ENCODE assay signal across 18 cellular contexts in genomic region chr4:30847157-30847556, GRCh38.
DNase-seq lines count a peak whose midpoint lies in the region; ATAC-seq and TF ChIP-seq lines count a peak whose summit lies in the region.
"Had no signal": no experiment of that assay in that cellular context is flagged by ENCODE, and none has a peak within 500 bp of the region (broad histone marks: within the 10 kb centered on the region; RNA-seq: fewer than 3 reads in every experiment).

No MANE protein-coding gene starts in this region.

- no peak overlapping the region for H3K4me3 ChIP-seq in neuronal stem cell (ENCODE audit: low read length in 2 of 2)
- H3K4me3 ChIP-seq: PC-9, SK-N-MC had no signal

- H3K56ac ChIP-seq in H9 (ENCODE audit: insufficient read length, low read depth, low read length): no peak overlapping the region

- H3K79me1 ChIP-seq in H9 (ENCODE audit: insufficient read depth, low read depth, low read length, poor library complexity, severe bottlenecking) (no peaks in the 10 kb centered on the region), neuronal stem cell (ENCODE audit: low read depth, low read length) (no peaks in the 10 kb centered on the region)

- H3K27ac Mint-ChIP-seq in H9: 0 out of 7 replicates have a peak overlapping the region, but pooled peaks of 1 of the 3 experiments have one; percentile 44
- H3K27ac Mint-ChIP-seq: CD4-positive, alpha-beta memory T cell; T-cell had no signal

- no CpG with 5 or more reads among the region's 1 CpG for WGBS in H9 (ENCODE audit: extremely low coverage, insufficient read length, low lambda C conversion rate)
- no CpG with 5 or more reads among the region's 1 CpG for WGBS in neuronal stem cell (ENCODE audit: extremely low coverage in 2 of 2, insufficient read length in 2 of 2, insufficient replicate concordance in 1 of 2), 2 donors

- H3K23me2 ChIP-seq in H9 (ENCODE audit: insufficient read length, low read depth, low read length, poor library complexity, severe bottlenecking): no peaks in the 10 kb centered on the region

- no peak overlapping the region for H3K18ac ChIP-seq in H9 (ENCODE audit: insufficient read length, low read depth, low read length)
- H3K18ac ChIP-seq in neuronal stem cell (ENCODE audit: low read length): no peak overlapping the region

- H3K23ac ChIP-seq in H9 (ENCODE audit: insufficient read length, low read depth, low read length): no peak overlapping the region
- H3K23ac ChIP-seq in neuronal stem cell (ENCODE audit: low read depth, low read length, poor library complexity): no peak overlapping the region

- H4K8ac ChIP-seq in H9 (replicated peaks; ENCODE audit: insufficient read length, low read depth, low read length) (no peak overlapping the region), neuronal stem cell (ENCODE audit: low read depth, low read length) (no peak overlapping the region)

- no peaks in the 10 kb centered on the region; a peak in 1 of 7 replicates for H3K36me3 Mint-ChIP-seq in H9 (ENCODE audit: insufficient read depth in 1 of 3, low read depth in 3 of 3)
- H3K36me3 Mint-ChIP-seq: CD4-positive, alpha-beta memory T cell; T-cell had no signal

- no peak overlapping the region for H4K5ac ChIP-seq in H9 (ENCODE audit: insufficient read length, low read depth, low read length)

- H4K20me1 ChIP-seq in H9 (ENCODE audit: control insufficient read depth, insufficient read depth, insufficient read length): no peaks in the 10 kb centered on the region

- H2BK20ac ChIP-seq in H9 (ENCODE audit: low read depth, low read length, poor library complexity, severe bottlenecking): no peak overlapping the region

- no peak overlapping the region for H3K4me3 Mint-ChIP-seq in H9
- H3K4me3 Mint-ChIP-seq: CD4-positive, alpha-beta memory T cell; T-cell had no signal

- no peak overlapping the region for H3K4me2 ChIP-seq in H9 (ENCODE audit: insufficient read depth, insufficient read length, low read length)
- no peak overlapping the region for H3K4me2 ChIP-seq in neuronal stem cell (ENCODE audit: insufficient read depth, low read length, poor library complexity, severe bottlenecking)
- H3K4me2 ChIP-seq: PC-9 had no signal

- H3K4ac ChIP-seq in H9 (ENCODE audit: low read depth, low read length) (no peak overlapping the region), neuronal stem cell (ENCODE audit: low read length) (no peak overlapping the region)

- H3K9me3 ChIP-seq in H9 (ENCODE audit: control insufficient read depth, low read depth, low read length): no peaks in the 10 kb centered on the region
- H3K9me3 ChIP-seq in neuronal stem cell (replicated peaks in 1 of 2; ENCODE audit: control insufficient read depth in 2 of 2, insufficient read depth in 1 of 2, low read depth in 1 of 2, low read length in 2 of 2): no peaks in the 10 kb centered on the region
- H3K9me3 ChIP-seq: BE2C had no signal

- H3T11ph ChIP-seq in H9 (ENCODE audit: low read length): no peak overlapping the region

- H3K9me3 Mint-ChIP-seq in H9: no peaks in the 10 kb centered on the region

- H3K14ac ChIP-seq in H9 (ENCODE audit: insufficient read depth, low read length) (no peak overlapping the region), neuronal stem cell (ENCODE audit: low read length) (no peak overlapping the region)

- ATAC-seq in GM21423 (IDR thresholded peaks at IDR 0.05; ENCODE audit: unreplicated experiment) (no peak), HG02642 (IDR thresholded peaks at IDR 0.05; ENCODE audit: poor library complexity, unreplicated experiment) (no peak), HG02763 (IDR thresholded peaks at IDR 0.05; ENCODE audit: unreplicated experiment) (no peak)
- ATAC-seq: T-cell had no signal

- H2AFZ ChIP-seq in H9 (ENCODE audit: low read length): no peak overlapping the region
- no peak overlapping the region for H2AFZ ChIP-seq in neuronal stem cell (ENCODE audit: low read length)
- H2AFZ ChIP-seq: PC-9 had no signal

- H2BK120ac ChIP-seq in H9 (ENCODE audit: low read depth, low read length, poor library complexity, severe bottlenecking) (no peak overlapping the region), neuronal stem cell (ENCODE audit: low read depth, low read length) (no peak overlapping the region)

- H2BK5ac ChIP-seq in H9 (ENCODE audit: insufficient read length, low read length) (no peak overlapping the region), neuronal stem cell (ENCODE audit: low read length) (no peak overlapping the region)

- no peaks in the 10 kb centered on the region for H3K27me3 ChIP-seq in H9 (ENCODE audit: insufficient read depth, low read length)
- H3K27me3 ChIP-seq in neuronal stem cell (ENCODE audit: control insufficient read depth in 3 of 3, insufficient read depth in 3 of 3, low read depth in 1 of 3, low read length in 3 of 3): no peaks in the 10 kb centered on the region
- H3K27me3 ChIP-seq: BE2C had no signal

- no peaks in the 10 kb centered on the region for H3K79me2 ChIP-seq in H9 (ENCODE audit: insufficient read depth, low read length)

- DNase-seq in H9: peak; percentile 33
- DNase-seq in LHCN-M2 (ENCODE audit: low read depth): peak; percentile 71
- DNase-seq in iPS DF 19.7 (ENCODE audit: low read depth, low spot score): peak; percentile 7
- no peak for DNase-seq in neuronal stem cell (ENCODE audit: low spot score)
- DNase-seq: BE2C; CD4-positive, alpha-beta memory T cell; GF-D8; Karpas-422; NCI-H1417 treated with DMSO at 0.1 percent for 48 hours; NCI-H2081 treated with DMSO at 0.1 percent for 48 hours; NCI-H2227 treated with DMSO at 0.1 percent for 48 hours; NCI-H526 treated with DMSO at 0.1 percent for 48 hours; PC-9; T-cell had no signal

- H3K9ac ChIP-seq in H9 (ENCODE audit: extremely low read depth, insufficient read length, low read length): no peak overlapping the region
- no peak overlapping the region for H3K9ac ChIP-seq in neuronal stem cell (ENCODE audit: low read depth, low read length, poor library complexity)

- H2BK12ac ChIP-seq in H9 (ENCODE audit: insufficient read length, low read depth, low read length) (no peak overlapping the region), neuronal stem cell (ENCODE audit: low read length) (no peak overlapping the region)

- peaks cover 22 to 39% of the 10 kb centered on the region in 2 experiments for H3K4me1 Mint-ChIP-seq in H9
- H3K4me1 Mint-ChIP-seq: CD4-positive, alpha-beta memory T cell; T-cell had no signal

- no peak overlapping the region for H4K91ac ChIP-seq in H9 (ENCODE audit: insufficient read length, low read depth, low read length)
- no peak overlapping the region for H4K91ac ChIP-seq in neuronal stem cell (ENCODE audit: low read depth, low read length, poor library complexity)

- H2BK15ac ChIP-seq in H9 (ENCODE audit: low read depth, low read length) (no peak overlapping the region), neuronal stem cell (ENCODE audit: low read length) (no peak overlapping the region)

- H3K27me3 Mint-ChIP-seq in H9 (ENCODE audit: low read depth): no peaks in the 10 kb centered on the region
- H3K27me3 Mint-ChIP-seq: CD4-positive, alpha-beta memory T cell; T-cell had no signal

- H2AK5ac ChIP-seq in H9 (ENCODE audit: insufficient read length, low read length) (no peak overlapping the region), neuronal stem cell (ENCODE audit: low read depth, low read length) (no peak overlapping the region)

- H3K4me1 ChIP-seq in H9 (ENCODE audit: insufficient read depth, low read length): 0 out of 2 replicates have a peak, but pooled peaks cover 2% of the 10 kb centered on the region
- H3K4me1 ChIP-seq in neuronal stem cell (ENCODE audit: control insufficient read depth in 2 of 2, insufficient read depth in 1 of 2, low read depth in 1 of 2, low read length in 2 of 2): peaks cover 2 to 3% of the 10 kb centered on the region in 2 donors
- H3K4me1 ChIP-seq: BE2C had no signal

- no peaks in the 10 kb centered on the region for H3K36me3 ChIP-seq in neuronal stem cell (replicated peaks in 1 of 2; ENCODE audit: control insufficient read depth in 2 of 2, insufficient read depth in 2 of 2, low read length in 2 of 2)
- H3K36me3 ChIP-seq: BE2C had no signal

- no peak for TF ChIP-seq CTCF in H9 (conservative IDR thresholded peaks at IDR 0.05)

- H3K27ac ChIP-seq in H9 (ENCODE audit: insufficient read length, low read depth, low read length) (no peak overlapping the region), neuronal stem cell (replicated peaks; ENCODE audit: low read length) (peak overlapping the region; percentile 26)
- H3K27ac ChIP-seq: PC-9, SK-N-MC had no signal
